ENCODE assay signal across 8 cellular contexts in the genomic region with DNA sequence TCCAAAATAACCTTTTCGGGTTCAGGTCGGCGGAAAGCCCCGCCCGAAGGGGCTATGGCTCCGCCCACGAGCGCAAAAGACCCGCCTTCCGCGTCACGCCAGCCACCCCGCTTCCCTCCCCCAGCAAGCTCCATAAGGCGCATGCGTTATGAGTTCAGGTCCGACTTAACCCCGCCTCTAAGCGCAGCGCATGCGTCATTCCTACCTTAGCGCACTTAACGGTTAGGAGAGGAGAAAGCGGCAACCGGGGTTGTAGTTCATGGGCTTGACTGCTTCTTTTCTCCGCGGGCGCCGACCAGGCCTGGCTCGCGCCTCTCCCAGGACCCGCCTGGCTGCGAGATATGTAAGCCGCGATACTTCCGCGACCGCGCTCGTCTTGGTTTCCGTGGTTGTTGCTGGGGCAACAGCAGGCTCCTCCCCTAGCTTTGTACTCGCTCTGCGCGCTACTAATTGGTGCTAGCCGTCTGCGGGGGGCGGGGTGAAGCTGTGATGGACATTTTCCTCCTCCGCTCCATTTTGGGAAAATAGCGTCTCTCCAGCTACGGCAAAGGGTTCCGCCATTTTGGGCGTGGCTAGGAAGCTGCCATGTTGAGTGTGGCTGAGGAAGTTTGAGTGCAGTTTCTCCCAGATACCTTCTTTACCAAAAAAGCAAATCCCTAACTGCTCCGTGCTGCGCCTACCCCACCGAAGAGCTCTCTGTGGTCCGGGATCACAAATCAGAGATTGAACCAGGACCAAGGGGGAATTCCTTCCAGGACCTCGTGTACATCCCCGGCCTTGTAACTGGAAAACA. TPM values are rescaled to one million over a fixed set of nuclear protein-coding genes. Genes with fewer than 3 reads are reported as not detected.
A peak's percentile ranks its signal among the peaks of the same experiment; 100 is the strongest.
DNase-seq lines count a peak whose midpoint lies in the region; ATAC-seq and TF ChIP-seq lines count a peak whose summit lies in the region.

B9D2 (minus strand) TSS at position 397 of the 793 bp plus-strand sequence. CDS start 630 bp downstream, outside the sequence.

- H3K9me3 ChIP-seq in adipocyte (ENCODE audit: control insufficient read depth, low read length), result no peaks in the 10 kb centered on the region
- no peaks in the 10 kb centered on the region for H3K9me3 ChIP-seq in cardiac muscle cell (ENCODE audit: low read depth)
- no peaks in the 10 kb centered on the region for H3K9me3 ChIP-seq in parathyroid adenoma (ENCODE audit: control insufficient read depth, low read length)
- no peaks in the 10 kb centered on the region for H3K9me3 ChIP-seq in transverse colon

- DNase-seq in GM12865 (ENCODE audit: low read depth) (peak; percentile 99), NCI-H1417 treated with DMSO at 0.1 percent for 48 hours (lab: John Stamatoyannopoulos, UW) (peak; percentile 91), SW480 (ENCODE audit: low spot score) (peak; percentile 99), adipocyte (ENCODE audit: low read depth) (peak; percentile 99), cardiac muscle cell (ENCODE audit: low read depth in 1 of 2, low spot score in 1 of 2) (peak; percentile 98 to 99), transverse colon (peak; percentile 99)

- H3K27me3 ChIP-seq in adipocyte (replicated peaks; ENCODE audit: control insufficient read depth, insufficient read depth, low read length) (no peaks in the 10 kb centered on the region), cardiac muscle cell (no peaks in the 10 kb centered on the region), parathyroid adenoma (ENCODE audit: control insufficient read depth, insufficient read depth, low read length) (no peaks in the 10 kb centered on the region), transverse colon (no peaks in the 10 kb centered on the region)

- H3K9ac ChIP-seq in adipocyte (ENCODE audit: low read length) (peak within 1 kb of the TSS; percentile 93), parathyroid adenoma (peak within 1 kb of the TSS; percentile 43)

- intact Hi-C loops in transverse colon (cut with DNase I; ENCODE audit: low total_unique reads), result no loop called here

- WGBS in transverse colon (ENCODE audit: low coverage in 1 of 2), 2 donors, result 1% methylated on average over 57 of the region's 57 CpGs; no CpG with 5 or more reads in 1 of the 2 donors

- in situ Hi-C loops in transverse colon (cut with MboI; ENCODE audit: low pct_ligation_motif_present in 1 of 4, low pct_unique_long_range_greater_than_20kb in 1 of 4, low sequenced_read_pairs in 3 of 4), result no loop called here

- no peaks in the 10 kb centered on the region for H3K36me3 ChIP-seq in adipocyte (ENCODE audit: control insufficient read depth, insufficient read depth, low read length, severe bottlenecking)
- H3K36me3 ChIP-seq in cardiac muscle cell, result no peaks in the 10 kb centered on the region
- no peaks in the 10 kb centered on the region for H3K36me3 ChIP-seq in parathyroid adenoma (ENCODE audit: control insufficient read depth, insufficient read depth, low read length)
- no peaks in the 10 kb centered on the region for H3K36me3 ChIP-seq in transverse colon

- H3K27ac ChIP-seq in cardiac muscle cell (peak within 1 kb of the TSS; percentile 97), parathyroid adenoma (peak within 1 kb of the TSS; percentile 96), transverse colon (peak within 1 kb of the TSS; percentile 95 to 99 (median 97))

- peak within 1 kb of the TSS; percentile 99 for H3K4me2 ChIP-seq in parathyroid adenoma (ENCODE audit: low read length)

- peak; percentile 81 for ATAC-seq in HG02763 (IDR thresholded peaks at IDR 0.05; ENCODE audit: unreplicated experiment)

- TF ChIP-seq CTCF in GM12865 (IDR thresholded peaks at IDR 0.05; ENCODE audit: insufficient read depth, low read depth, low read length, missing control alignments) (no peak), cardiac muscle cell (IDR thresholded peaks at IDR 0.05; ENCODE audit: low read depth, low read length) (no peak), parathyroid adenoma (IDR thresholded peaks at IDR 0.05) (no peak), transverse colon (IDR thresholded peaks at IDR 0.05) (peak in 1 of 5 experiments; percentile 13)

- peaks cover 37% of the 10 kb centered on the region for H3K79me2 ChIP-seq in parathyroid adenoma

- no peak for TF ChIP-seq EP300 in transverse colon (IDR thresholded peaks at IDR 0.05; ENCODE audit: low read depth)

- peak; percentile 69 for TF ChIP-seq POLR2A in transverse colon (IDR thresholded peaks at IDR 0.05)

- peak within 1 kb of the TSS; percentile 71 for H3K4me3 ChIP-seq in GM12865 (ENCODE audit: low read depth, low read length)
- peak within 1 kb of the TSS; percentile 97 for H3K4me3 ChIP-seq in adipocyte (ENCODE audit: low read length)
- H3K4me3 ChIP-seq in cardiac muscle cell, result peak within 1 kb of the TSS; percentile 60
- peak within 1 kb of the TSS; percentile 100 for H3K4me3 ChIP-seq in parathyroid adenoma (ENCODE audit: low read depth, low read length)
- H3K4me3 ChIP-seq in transverse colon, result peak within 1 kb of the TSS; percentile 60 to 70 (median 68)

- H3K4me1 ChIP-seq in adipocyte (ENCODE audit: control insufficient read depth, insufficient read depth, low read length), result peaks cover 26% of the 10 kb centered on the region
- H3K4me1 ChIP-seq in cardiac muscle cell (ENCODE audit: low read depth), result no peaks in the 10 kb centered on the region
- H3K4me1 ChIP-seq in parathyroid adenoma, result no peaks in the 10 kb centered on the region
- H3K4me1 ChIP-seq in transverse colon, result peaks cover 7 to 36% (median 19%) of the 10 kb centered on the region in 4 donors

- H2AFZ ChIP-seq in parathyroid adenoma, result peak within 1 kb of the TSS; percentile 88

RNA-seq across cellular contexts. Expression of gene B9D2, which starts in this region (rescaled TPM):
- total RNA-seq in cardiac muscle cell, result 5.3 and 7.8 TPM in 2 replicates
- polyA plus RNA-seq in cardiac muscle cell, result 10.8 and 10.9 TPM in 2 replicates
- total RNA-seq in transverse colon, result 1 to 10 TPM in 2 of 4 donors, not detected in 2; 6.4 to 9.3 TPM

Comparison
In these comparisons a context has a peak if more than half of its experiments do, and no peak if none do; other contexts are left out.
1. Peak in every context shown above with its lines: DNase-seq, ATAC-seq, H3K4me3 ChIP-seq and H3K27ac ChIP-seq.